Comparison of ENCODE assay signal across 1 cellular context in the genomic region with DNA sequence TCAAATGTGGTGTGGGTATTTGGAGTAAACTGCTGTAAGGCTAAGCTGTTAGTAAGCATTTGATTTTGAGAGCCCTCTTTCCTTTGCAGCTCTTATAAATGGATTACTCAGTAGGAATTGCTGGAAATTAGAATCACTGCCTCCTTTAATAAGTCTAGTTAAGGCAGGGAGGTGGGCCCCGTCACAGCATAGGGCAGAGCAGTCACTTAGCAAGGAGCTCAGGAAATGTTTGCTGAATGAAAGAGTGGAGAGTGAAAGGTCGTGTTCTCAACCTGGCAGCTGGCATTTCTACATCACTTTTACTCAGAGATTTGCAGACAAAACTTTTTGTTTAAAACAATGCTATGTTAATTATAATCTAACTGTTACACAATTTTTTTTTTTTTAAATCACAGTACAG.
TF ChIP-seq lines count a peak whose summit lies in the region.

No MANE protein-coding gene starts in this region.

TF ChIP-seq in WTC11, 78 proteins besides CTCF, POLR2A, EP300 and RAD21:
- TF ChIP-seq SMAD4 (CRISPR knock-in tag; IDR thresholded peaks at IDR 0.05) (no peak), NR3C1 (CRISPR knock-in tag; conservative IDR thresholded peaks at IDR 0.05; ENCODE audit: low read depth) (no peak), ESRRA (CRISPR knock-in tag; IDR thresholded peaks at IDR 0.05; ENCODE audit: borderline replicate concordance) (no peak), CREM (CRISPR knock-in tag; IDR thresholded peaks at IDR 0.05) (no peak), MXD4 (CRISPR knock-in tag; IDR thresholded peaks at IDR 0.05; ENCODE audit: borderline replicate concordance) (no peak), RORB (CRISPR knock-in tag; IDR thresholded peaks at IDR 0.05) (no peak), NFE2L1 (CRISPR knock-in tag; IDR thresholded peaks at IDR 0.05) (no peak)
